14 cellular contexts compared by ENCODE assay signal in the genomic region with DNA sequence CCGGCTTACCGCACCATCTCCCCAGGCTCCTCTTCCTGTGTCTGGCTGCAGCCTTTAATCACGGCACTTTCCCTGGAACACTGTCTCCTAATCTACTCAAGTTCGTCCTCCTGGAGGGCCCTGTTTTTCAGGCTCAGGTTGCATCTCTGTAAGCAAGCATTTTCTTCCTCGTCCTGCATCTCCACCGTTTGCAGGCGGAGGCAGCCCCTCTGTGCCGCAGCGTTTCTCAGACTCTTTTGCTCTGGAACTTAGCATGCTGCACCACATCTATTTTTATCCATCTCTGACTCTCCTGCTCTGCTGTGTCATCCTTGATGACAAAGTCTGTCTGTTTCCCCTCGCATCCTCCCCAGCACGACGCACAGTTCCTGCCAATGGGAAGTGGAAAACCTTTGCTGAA.
DNase-seq lines count a peak whose midpoint lies in the region; TF ChIP-seq lines count a peak whose summit lies in the region.
"Had no signal": no experiment of that assay in that cellular context is flagged by ENCODE, and none has a peak within 500 bp of the region (broad histone marks: within the 10 kb centered on the region; RNA-seq: fewer than 3 reads in every experiment).

No MANE protein-coding gene starts in this region.

- DNase-seq in HT1080 (ENCODE audit: low read depth) (peak; percentile 47), NCI-H748 (lab: John Stamatoyannopoulos, UW; ENCODE audit: unreplicated experiment) (peak; percentile 94), esophagus muscularis mucosa (ENCODE audit: extremely low spot score) (peak; percentile 68), occipital lobe (lab: John Stamatoyannopoulos, UW) (peak; percentile 55), T-helper 9 cell (no peak), ecto neural progenitor cell (ENCODE audit: low spot score) (no peak)
- no peak for DNase-seq in activated naive CD4-positive, alpha-beta T cell treated with Interleukin-2 at 50 U/mL for 16 hours
- DNase-seq in activated CD4-positive, alpha-beta T cell treated with anti-CD3 and anti-CD28 coated beads for 4 hours: no peak
- DNase-seq: activated CD8-positive, alpha-beta memory T cell treated with anti-CD3 and anti-CD28 coated beads, Interleukin-2, amount 10 ng/mL, durations not matched to agents 7 days and 5 days; activated naive CD4-positive, alpha-beta T cell; erythroblast; lower lobe of right lung; spleen had no signal

- no peaks in the 10 kb centered on the region for H3K36me3 ChIP-seq in esophagus muscularis mucosa
- H3K36me3 ChIP-seq: lower lobe of right lung, SJSA1, spleen had no signal

- 21% methylated on average over 12 of the region's 12 CpGs for WGBS in esophagus muscularis mucosa

- TF ChIP-seq EP300 in esophagus muscularis mucosa (IDR thresholded peaks at IDR 0.05): no peak

- intact Hi-C loops in esophagus muscularis mucosa (cut with DNase I): no loop called here

- no peak for TF ChIP-seq POLR2A in esophagus muscularis mucosa (IDR thresholded peaks at IDR 0.05; ENCODE audit: low read depth)

- no peaks in the 10 kb centered on the region for H3K4me1 ChIP-seq in esophagus muscularis mucosa
- H3K4me1 ChIP-seq: lower lobe of right lung, SJSA1, spleen had no signal

- H3K27me3 ChIP-seq in esophagus muscularis mucosa: peaks cover 0 to 40% (median 0%) of the 10 kb centered on the region in 4 donors
- H3K27me3 ChIP-seq: SJSA1 had no signal

- H3K4me3 ChIP-seq in esophagus muscularis mucosa: no peak overlapping the region
- H3K4me3 ChIP-seq: lower lobe of right lung, SJSA1, spleen had no signal

- no peak overlapping the region for H3K27ac ChIP-seq in esophagus muscularis mucosa (replicated peaks in 1 of 4)
- H3K27ac ChIP-seq: lower lobe of right lung, SJSA1, spleen had no signal

- peaks cover 0 to 4% (median 0%) of the 10 kb centered on the region in 4 donors for H3K9me3 ChIP-seq in esophagus muscularis mucosa
- H3K9me3 ChIP-seq: lower lobe of right lung, SJSA1 had no signal

- TF ChIP-seq CTCF in esophagus muscularis mucosa (IDR thresholded peaks at IDR 0.05): no peak

Comparison
In these comparisons a context has a peak if more than half of its experiments do, and no peak if none do; other contexts are left out.
1. DNase-seq: peak in HT1080 (single experiment), NCI-H748 (single experiment), esophagus muscularis mucosa (single experiment) and occipital lobe (single experiment); none in T-helper 9 cell (single experiment), activated naive CD4-positive, alpha-beta T cell treated with Interleukin-2 at 50 U/mL for 16 hours (single experiment), activated CD4-positive, alpha-beta T cell treated with anti-CD3 and anti-CD28 coated beads for 4 hours (0 of 2) and ecto neural progenitor cell (single experiment).